ENCODE assay signal across 11 cellular contexts in the genomic region with DNA sequence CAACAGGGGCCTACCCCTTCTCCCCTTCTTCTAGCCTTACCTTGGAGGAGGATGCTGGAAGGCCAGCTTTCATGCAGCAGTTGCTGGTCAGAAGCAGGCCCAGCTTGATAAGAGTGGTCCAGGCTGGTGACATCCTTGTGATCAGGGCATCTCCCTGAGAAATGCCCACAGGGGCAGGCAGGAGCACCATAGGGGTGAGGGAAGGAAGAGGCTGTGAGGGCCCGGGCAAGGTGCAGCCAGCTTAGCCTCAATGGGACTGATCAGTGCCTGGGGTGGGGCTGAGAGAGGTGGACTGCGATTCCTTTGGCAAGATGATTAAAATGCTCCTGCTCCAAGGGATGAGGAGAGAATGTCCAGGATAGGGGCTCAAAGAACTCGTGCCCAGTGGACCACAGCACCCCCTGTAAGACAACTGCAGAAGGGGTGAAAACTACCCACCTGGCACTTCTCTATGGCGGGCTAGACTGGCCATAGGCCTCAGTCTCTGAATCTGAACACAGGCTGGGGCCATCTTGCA. TPM values are rescaled to one million over a fixed set of nuclear protein-coding genes. Genes with fewer than 3 reads are reported as not detected.
A peak's percentile ranks its signal among the peaks of the same experiment; 100 is the strongest.
DNase-seq lines count a peak whose midpoint lies in the region; TF ChIP-seq lines count a peak whose summit lies in the region.
"Had no signal": no experiment of that assay in that cellular context is flagged by ENCODE, and none has a peak within 500 bp of the region (broad histone marks: within the 10 kb centered on the region; RNA-seq: fewer than 3 reads in every experiment).

No MANE protein-coding gene starts in this region.

- CTCF ChIA-PET in CD8-positive, alpha-beta memory T cell (lab: Charles Lee): interaction anchor here (0.8 to 4.8 kb wide), 6 partner anchors 10 to 53 kb away, joined by 3 to 47 read pairs (median 10); a partner anchor contains a TSS

- no peak for TF ChIP-seq POLR2A in ovary (IDR thresholded peaks at IDR 0.05)

- no peaks in the 10 kb centered on the region for H3K27me3 ChIP-seq in CD8-positive, alpha-beta memory T cell (ENCODE audit: insufficient read depth, low read length, poor library complexity, severe bottlenecking)
- no peaks in the 10 kb centered on the region for H3K27me3 ChIP-seq in ovary

- peak; percentile 18; the same call in 1 of the 2 replicates for TF ChIP-seq CTCF in HFFc6 (IDR thresholded peaks at IDR 0.05)
- TF ChIP-seq CTCF in ovary (IDR thresholded peaks at IDR 0.05): no peak

- peak overlapping the region in 2 of 7 donors; percentile 32 to 88 for H3K4me3 Mint-ChIP-seq in CD8-positive, alpha-beta memory T cell
- peak overlapping the region; percentile 6 for H3K4me3 Mint-ChIP-seq in HFFc6
- H3K4me3 Mint-ChIP-seq: mesothelial cell of epicardium had no signal

- peaks cover 0 to 11% of the 10 kb centered on the region in 2 donors for H3K27me3 Mint-ChIP-seq in CD8-positive, alpha-beta memory T cell
- peaks cover 63% of the 10 kb centered on the region for H3K27me3 Mint-ChIP-seq in HFFc6 (ENCODE audit: insufficient read depth)

- 80 to 89% (median 87%) methylated on average over 4 of the region's 4 CpGs for WGBS in ovary, 3 donors

- peaks cover 33 to 39% (median 35%) of the 10 kb centered on the region in 3 donors for H3K4me1 Mint-ChIP-seq in CD8-positive, alpha-beta memory T cell
- peaks cover 23% of the 10 kb centered on the region for H3K4me1 Mint-ChIP-seq in HFFc6 (ENCODE audit: low read depth)

- no peak for DNase-seq in CD8-positive, alpha-beta memory T cell
- DNase-seq in HFFc6: no peak
- peak; percentile 56 for DNase-seq in ecto neural progenitor cell (ENCODE audit: low spot score)
- DNase-seq in ovary: peak in 3 of 5 donors; percentile 45 to 55 (median 52)
- no peak for DNase-seq in NCI-H1417 (lab: John Stamatoyannopoulos, UW)
- DNase-seq in hepatic stellate cell (ENCODE audit: low spot score): no peak
- no peak for DNase-seq in H4 (ENCODE audit: low spot score)
- DNase-seq: caudate nucleus, HCEC 1CT, NCI-H1092 had no signal

- H3K4me3 ChIP-seq in CD8-positive, alpha-beta memory T cell (ENCODE audit: low read length): no peak overlapping the region
- H3K4me3 ChIP-seq in ovary: no peak overlapping the region

- peaks cover 0 to under 1% (median 0%) of the 10 kb centered on the region in 5 donors for H3K9me3 Mint-ChIP-seq in CD8-positive, alpha-beta memory T cell
- H3K9me3 Mint-ChIP-seq in HFFc6: peaks cover 19% of the 10 kb centered on the region
- H3K9me3 Mint-ChIP-seq: mesothelial cell of epicardium had no signal

- peaks cover 20% of the 10 kb centered on the region for H3K4me1 ChIP-seq in CD8-positive, alpha-beta memory T cell (ENCODE audit: insufficient read depth, low read length)
- peaks cover 7% of the 10 kb centered on the region for H3K4me1 ChIP-seq in ovary (ENCODE audit: insufficient read depth)

- TF ChIP-seq EP300 in ovary (IDR thresholded peaks at IDR 0.05): no peak

- no peak overlapping the region for H3K27ac ChIP-seq in CD8-positive, alpha-beta memory T cell (ENCODE audit: low read depth, low read length)
- no peak overlapping the region for H3K27ac ChIP-seq in ovary

- POLR2A ChIA-PET in CD8-positive, alpha-beta memory T cell (lab: Charles Lee): interaction anchor here (0.8 to 5.9 kb wide), 7 partner anchors 9 to 75 kb away, joined by 3 to 79 read pairs (median 5); a partner anchor contains a TSS

- peaks cover 17 to 36% (median 18%) of the 10 kb centered on the region in 3 donors for H3K36me3 Mint-ChIP-seq in CD8-positive, alpha-beta memory T cell
- peaks cover 29% of the 10 kb centered on the region for H3K36me3 Mint-ChIP-seq in HFFc6 (ENCODE audit: low read depth)

- no peaks in the 10 kb centered on the region for H3K9me3 ChIP-seq in CD8-positive, alpha-beta memory T cell (ENCODE audit: low read length)
- H3K9me3 ChIP-seq in ovary: no peaks in the 10 kb centered on the region

- peaks cover 21% of the 10 kb centered on the region for H3K36me3 ChIP-seq in CD8-positive, alpha-beta memory T cell (ENCODE audit: insufficient read depth, low read length)
- H3K36me3 ChIP-seq in ovary: no peaks in the 10 kb centered on the region

- intact Hi-C loops in ovary (cut with DNase I): loop anchor here in 1 of 4 donors (10.0 kb wide), 1 partner anchor 100 kb away; a partner anchor contains a TSS

- peak overlapping the region in 6 of 8 donors; percentile 24 to 90 (median 83) for H3K27ac Mint-ChIP-seq in CD8-positive, alpha-beta memory T cell
- H3K27ac Mint-ChIP-seq in HFFc6: peak overlapping the region; percentile 97

RNA-seq across cellular contexts. Expression of a gene that starts 9.5 kb away (rescaled TPM):
- total RNA-seq in CD8-positive, alpha-beta memory T cell: 10 to 100 TPM; 33.2 to 39.7 TPM
- 19.7 TPM for polyA plus RNA-seq in CD8-positive, alpha-beta memory T cell
- 10 to 100 TPM; 33.8 to 43.2 (median 37.7) TPM for total RNA-seq in HFFc6 (2021; fragmentation: NEBNext Ultra II Directional; extraction: Animal tissue kit (Norgen Biotek cat#: 25700))
- 10 to 100 TPM; 17.5 to 35.1 (median 27.6) TPM for total RNA-seq in ovary
- 10 to 100 TPM in 1 of 2 donors, under 1 TPM in 1; 0.33 to 22.6 TPM for polyA plus RNA-seq in ovary
- total RNA-seq in H4 (2014; rRNA removed; shearing (Covaris generic)): 46.3 and 51.7 TPM in 2 replicates

RNA-seq across cellular contexts. Expression of a gene that starts 10.1 kb away (rescaled TPM):
- total RNA-seq in CD8-positive, alpha-beta memory T cell: 10 to 100 TPM; 24.4 to 29.3 TPM
- polyA plus RNA-seq in CD8-positive, alpha-beta memory T cell: 32.8 TPM
- 10 to 100 TPM; 12.7 to 18.6 (median 16.2) TPM for total RNA-seq in HFFc6 (2021; fragmentation: NEBNext Ultra II Directional; extraction: Animal tissue kit (Norgen Biotek cat#: 25700))
- 10 to 100 TPM; 27.5 to 58.1 (median 40.8) TPM for total RNA-seq in ovary
- 10 to 100 TPM; 12.7 to 34.9 TPM for polyA plus RNA-seq in ovary
- 24.0 and 29.6 TPM in 2 replicates for total RNA-seq in H4 (2014; rRNA removed; shearing (Covaris generic))

RNA-seq across cellular contexts. Expression of a gene that starts 53.3 kb away (rescaled TPM):
- total RNA-seq in CD8-positive, alpha-beta memory T cell: 1 to 10 TPM; 1.8 to 2.1 TPM
- 1.5 TPM for polyA plus RNA-seq in CD8-positive, alpha-beta memory T cell
- 1 to 10 TPM in 1 of 6 experiments, under 1 TPM in 4, not detected in 1; 0.28 to 1.0 (median 0.76) TPM for total RNA-seq in HFFc6 (2021; fragmentation: NEBNext Ultra II Directional; extraction: Animal tissue kit (Norgen Biotek cat#: 25700))
- 10 to 100 TPM in 5 of 7 donors, 1 to 10 TPM in 2; 6.3 to 55.6 (median 22.5) TPM for total RNA-seq in ovary
- 1 to 10 TPM; 3.3 to 6.0 TPM for polyA plus RNA-seq in ovary
- 0.15 and 0.35 TPM in 2 replicates for total RNA-seq in H4 (2014; rRNA removed; shearing (Covaris generic))

Comparison
In these comparisons a context has a peak if more than half of its experiments do, and no peak if none do; other contexts are left out.
1. DNase-seq: peak in ecto neural progenitor cell (single experiment) and ovary (3 of 5); none in CD8-positive, alpha-beta memory T cell (0 of 5), HFFc6 (single experiment), NCI-H1417 (0 of 3), hepatic stellate cell (single experiment) and H4 (single experiment).